1 cellular context compared by ENCODE assay signal in genomic region chr1:90957497-90957896, GRCh38.
TF ChIP-seq lines count a peak whose summit lies in the region.

No MANE protein-coding gene starts in this region.

TF ChIP-seq in GM12878, 131 proteins besides CTCF, POLR2A, EP300 and RAD21 (continued from another document):
- no peak for TF ChIP-seq IRF3 (IDR thresholded peaks at IDR 0.05)
- no peak for TF ChIP-seq SMAD5 (IDR thresholded peaks at IDR 0.05; ENCODE audit: low read depth)
- no peak for TF ChIP-seq SMARCA5 (IDR thresholded peaks at IDR 0.05)
- TF ChIP-seq KLF5 (IDR thresholded peaks at IDR 0.05; ENCODE audit: partially characterized antibody), result no peak
- no peak for TF ChIP-seq ZBTB40 (IDR thresholded peaks at IDR 0.05; ENCODE audit: borderline replicate concordance)
- no peak for TF ChIP-seq SPI1 (IDR thresholded peaks at IDR 0.05; ENCODE audit: borderline replicate concordance, insufficient read depth, low read depth, low read length)
- no peak for TF ChIP-seq KDM1A (IDR thresholded peaks at IDR 0.05; ENCODE audit: borderline replicate concordance)
- no peak for TF ChIP-seq NBN (IDR thresholded peaks at IDR 0.05)
- TF ChIP-seq HDAC2 (IDR thresholded peaks at IDR 0.05), result no peak
- TF ChIP-seq CHD4 (IDR thresholded peaks at IDR 0.05), result no peak
- no peak for TF ChIP-seq HDAC6 (IDR thresholded peaks at IDR 0.05; ENCODE audit: unreplicated experiment)
- TF ChIP-seq ASH2L (IDR thresholded peaks at IDR 0.05; ENCODE audit: borderline replicate concordance, low read depth), result no peak
TF ChIP-seq in GM12878: peak in this region for 0.
